In the genomic region with DNA sequence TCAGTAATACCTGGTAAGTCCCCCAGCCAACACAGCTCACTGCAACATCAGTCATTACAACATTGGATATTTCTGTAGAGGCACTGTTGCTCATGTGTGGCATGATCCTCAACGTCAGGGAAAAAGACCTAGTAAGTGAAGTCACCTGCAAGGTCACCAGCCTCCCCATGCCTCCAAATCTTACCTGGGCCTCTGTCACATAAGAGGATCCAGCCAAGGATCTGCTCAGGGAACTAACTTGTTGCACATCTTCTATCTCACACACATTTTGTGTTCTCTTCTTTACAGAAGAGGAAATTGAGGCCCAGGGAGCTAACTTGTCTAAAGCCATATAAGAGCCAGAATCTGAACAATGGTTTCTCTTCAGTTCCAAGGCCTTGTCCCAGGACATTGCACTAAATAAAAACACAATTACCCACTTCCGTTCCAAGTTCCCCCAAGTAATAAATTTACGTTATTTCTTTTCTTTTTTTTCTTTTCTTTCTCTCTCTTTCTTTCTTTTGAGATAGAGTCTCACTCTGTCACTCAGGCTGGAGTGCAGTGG, we compare ENCODE assay signal across 11 cellular contexts. TPM values are rescaled to one million over a fixed set of nuclear protein-coding genes. Genes with fewer than 3 reads are reported as not detected.
DNase-seq lines count a peak whose midpoint lies in the region; ATAC-seq and TF ChIP-seq lines count a peak whose summit lies in the region.
"Had no signal": no experiment of that assay in that cellular context is flagged by ENCODE, and none has a peak within 500 bp of the region (broad histone marks: within the 10 kb centered on the region; RNA-seq: fewer than 3 reads in every experiment).

No MANE protein-coding gene starts in this region.

- no peak overlapping the region for H3K9ac ChIP-seq in MM.1S (ENCODE audit: low read length)

- no peaks in the 10 kb centered on the region for H3K9me2 ChIP-seq in MM.1S (replicated peaks; ENCODE audit: insufficient read depth, low read length)

- no peaks in the 10 kb centered on the region for H3K27me3 ChIP-seq in CD4-positive, CD25-positive, alpha-beta regulatory T cell (ENCODE audit: control insufficient read depth, insufficient read depth, low read length)
- H3K27me3 ChIP-seq in MM.1S (replicated peaks; ENCODE audit: insufficient read depth, low read length): no peaks in the 10 kb centered on the region
- H3K27me3 ChIP-seq in neuron (ENCODE audit: insufficient read depth, low read length): no peaks in the 10 kb centered on the region
- no peaks in the 10 kb centered on the region for H3K27me3 ChIP-seq in effector memory CD4-positive, alpha-beta T cell (replicated peaks; ENCODE audit: control insufficient read depth, insufficient read depth, low read length, poor library complexity, severe bottlenecking)

- no peak for ATAC-seq in CD4-positive, CD25-positive, alpha-beta regulatory T cell (ENCODE audit: low read depth in 2 of 2)

- intact Hi-C loops in dendritic cell treated with granulocyte-macrophage colony-stimulating factor and Interleukin-4, amounts not matched to agents 40 ng/mL and 50 ng/mL, for 4 days (cut with micrococcal nuclease): no loop called here
- intact Hi-C loops in CD14-positive monocyte (cut with micrococcal nuclease): no loop called here

- H3K4me3 Mint-ChIP-seq in CD4-positive, CD25-positive, alpha-beta regulatory T cell: peak overlapping the region; percentile 87 to 97 (median 92)
- no peak overlapping the region for H3K4me3 Mint-ChIP-seq in dendritic cell treated with granulocyte-macrophage colony-stimulating factor and Interleukin-4, amounts not matched to agents 40 ng/mL and 50 ng/mL, for 4 days
- H3K4me3 Mint-ChIP-seq in CD14-positive monocyte: peak overlapping the region in 1 of 2 donors; percentile 9

- H3K36me3 ChIP-seq in CD4-positive, CD25-positive, alpha-beta regulatory T cell (ENCODE audit: control insufficient read depth, insufficient read depth, low read length): no peaks in the 10 kb centered on the region
- no peaks in the 10 kb centered on the region for H3K36me3 ChIP-seq in MM.1S (replicated peaks; ENCODE audit: insufficient read depth, low read length)
- no peaks in the 10 kb centered on the region for H3K36me3 ChIP-seq in neuron (ENCODE audit: insufficient read depth, low read length)
- H3K36me3 ChIP-seq in effector memory CD4-positive, alpha-beta T cell (ENCODE audit: control insufficient read depth, insufficient read depth, low read length): no peaks in the 10 kb centered on the region

- H3K4me2 ChIP-seq in MM.1S (ENCODE audit: low read depth, low read length): peak overlapping the region; percentile 58; the same call in 1 of the 2 replicates

- H3K9me3 Mint-ChIP-seq in CD4-positive, CD25-positive, alpha-beta regulatory T cell: no peaks in the 10 kb centered on the region
- no peaks in the 10 kb centered on the region for H3K9me3 Mint-ChIP-seq in dendritic cell treated with granulocyte-macrophage colony-stimulating factor and Interleukin-4, amounts not matched to agents 40 ng/mL and 50 ng/mL, for 4 days
- peaks cover 0 to 8% (median 0%) of the 10 kb centered on the region in 7 donors for H3K9me3 Mint-ChIP-seq in CD14-positive monocyte

- TF ChIP-seq CTCF in MM.1S (IDR thresholded peaks at IDR 0.05; ENCODE audit: low read length) (no peak), CD14-positive monocyte (IDR thresholded peaks at IDR 0.05) (no peak)

- no peaks in the 10 kb centered on the region for H3F3A ChIP-seq in MM.1S (ENCODE audit: insufficient read depth, low read length)

- H3K4me1 ChIP-seq in CD4-positive, CD25-positive, alpha-beta regulatory T cell (ENCODE audit: control insufficient read depth, insufficient read depth, low read length, poor library complexity, severe bottlenecking): peaks cover 17% of the 10 kb centered on the region
- H3K4me1 ChIP-seq in MM.1S (ENCODE audit: low read length) (no peaks in the 10 kb centered on the region), neuron (ENCODE audit: insufficient read depth, low read length) (peaks cover 5% of the 10 kb centered on the region)
- H3K4me1 ChIP-seq in effector memory CD4-positive, alpha-beta T cell (ENCODE audit: control insufficient read depth, insufficient read depth, low read length, poor library complexity, severe bottlenecking): peaks cover 10% of the 10 kb centered on the region

- no peak overlapping the region for H3K4me3 ChIP-seq in CD4-positive, CD25-positive, alpha-beta regulatory T cell (ENCODE audit: low read depth, low read length)
- H3K4me3 ChIP-seq in MM.1S (ENCODE audit: low read length) (peak overlapping the region; percentile 94; the same call in 1 of the 2 replicates), neuron (ENCODE audit: low read length) (peak overlapping the region; percentile 74)
- H3K4me3 ChIP-seq in effector memory CD4-positive, alpha-beta T cell (ENCODE audit: insufficient read depth, low read depth, low read length, poor library complexity, severe bottlenecking): no peak overlapping the region

- no peak for DNase-seq in CD4-positive, CD25-positive, alpha-beta regulatory T cell
- DNase-seq in MM.1S (no peak), CD14-positive monocyte (ENCODE audit: low spot score) (no peak), NCI-H524 treated with DMSO at 0.1 percent for 48 hours (lab: John Stamatoyannopoulos, UW) (no peak), HCEC 1CT (no peak)
- no peak for DNase-seq in effector memory CD4-positive, alpha-beta T cell
- DNase-seq: NCI-H226 had no signal

- H3K27me3 Mint-ChIP-seq in CD4-positive, CD25-positive, alpha-beta regulatory T cell: no peaks in the 10 kb centered on the region
- no peaks in the 10 kb centered on the region for H3K27me3 Mint-ChIP-seq in dendritic cell treated with granulocyte-macrophage colony-stimulating factor and Interleukin-4, amounts not matched to agents 40 ng/mL and 50 ng/mL, for 4 days
- peaks cover 0 to 2% (median 0%) of the 10 kb centered on the region in 3 donors for H3K27me3 Mint-ChIP-seq in CD14-positive monocyte (ENCODE audit: low read depth in 3 of 3)

- no peak overlapping the region for H2AFZ ChIP-seq in MM.1S (ENCODE audit: low read length)
- H2AFZ ChIP-seq in neuron (ENCODE audit: low read depth, low read length): no peak overlapping the region

- H3K9me3 ChIP-seq in CD4-positive, CD25-positive, alpha-beta regulatory T cell (ENCODE audit: control insufficient read depth in 2 of 2, low read length in 2 of 2): no peaks in the 10 kb centered on the region
- H3K9me3 ChIP-seq in MM.1S (replicated peaks; ENCODE audit: insufficient read depth, low read length) (no peaks in the 10 kb centered on the region), neuron (ENCODE audit: low read length) (no peaks in the 10 kb centered on the region)
- no peaks in the 10 kb centered on the region for H3K9me3 ChIP-seq in effector memory CD4-positive, alpha-beta T cell (ENCODE audit: control insufficient read depth, low read length)

- no peaks in the 10 kb centered on the region for H4K20me1 ChIP-seq in MM.1S (ENCODE audit: insufficient read depth, low read length)

- H3K36me3 Mint-ChIP-seq in CD4-positive, CD25-positive, alpha-beta regulatory T cell: no peaks in the 10 kb centered on the region
- H3K36me3 Mint-ChIP-seq in dendritic cell treated with granulocyte-macrophage colony-stimulating factor and Interleukin-4, amounts not matched to agents 40 ng/mL and 50 ng/mL, for 4 days (ENCODE audit: low read depth): peaks cover 6% of the 10 kb centered on the region
- peaks cover 2 to 8% of the 10 kb centered on the region in 2 donors for H3K36me3 Mint-ChIP-seq in CD14-positive monocyte

- H3K27ac ChIP-seq in CD4-positive, CD25-positive, alpha-beta regulatory T cell (ENCODE audit: insufficient read depth, low read length, poor library complexity, severe bottlenecking): no peak overlapping the region
- H3K27ac ChIP-seq in MM.1S (ENCODE audit: low read length): no peak overlapping the region
- no peak overlapping the region for H3K27ac ChIP-seq in effector memory CD4-positive, alpha-beta T cell (ENCODE audit: insufficient read depth, low read length, poor library complexity, severe bottlenecking)

- peak overlapping the region in 1 of 3 donors; percentile 60 for H3K27ac Mint-ChIP-seq in CD4-positive, CD25-positive, alpha-beta regulatory T cell
- H3K27ac Mint-ChIP-seq in dendritic cell treated with granulocyte-macrophage colony-stimulating factor and Interleukin-4, amounts not matched to agents 40 ng/mL and 50 ng/mL, for 4 days: peak overlapping the region; percentile 69
- no peak overlapping the region for H3K27ac Mint-ChIP-seq in CD14-positive monocyte

- peaks cover 0 to 23% (median 12%) of the 10 kb centered on the region in 4 donors for H3K4me1 Mint-ChIP-seq in CD4-positive, CD25-positive, alpha-beta regulatory T cell
- peaks cover 14% of the 10 kb centered on the region for H3K4me1 Mint-ChIP-seq in dendritic cell treated with granulocyte-macrophage colony-stimulating factor and Interleukin-4, amounts not matched to agents 40 ng/mL and 50 ng/mL, for 4 days (ENCODE audit: low read depth)
- peaks cover 16% of the 10 kb centered on the region for H3K4me1 Mint-ChIP-seq in CD14-positive monocyte

- H3K79me2 ChIP-seq in MM.1S (ENCODE audit: low read length): peaks cover 48% of the 10 kb centered on the region

RNA-seq across cellular contexts. Expression of gene SHMT1, which starts 1.4 kb away (rescaled TPM):
- 19.0 TPM for total RNA-seq in CD4-positive, CD25-positive, alpha-beta regulatory T cell
- polyA plus RNA-seq in CD4-positive, CD25-positive, alpha-beta regulatory T cell: 10 to 100 TPM; 31.5 to 44.7 (median 35.9) TPM
- polyA plus RNA-seq in CD14-positive monocyte: 10 to 100 TPM; 16.6 to 17.9 TPM

RNA-seq across cellular contexts. Expression of gene EVPLL, which starts 15.7 kb away (rescaled TPM):
- total RNA-seq in CD4-positive, CD25-positive, alpha-beta regulatory T cell: not detected
- polyA plus RNA-seq in CD4-positive, CD25-positive, alpha-beta regulatory T cell: under 1 TPM in 1 of 4 donors, not detected in 3; 0.25 TPM
- not detected for polyA plus RNA-seq in CD14-positive monocyte
- total RNA-seq: activated CD8-positive, alpha-beta memory T cell treated with anti-CD3 and anti-CD28 coated beads for 36 hours; frontal cortex had no signal

RNA-seq across cellular contexts. Expression of gene SMCR8, which starts 46.8 kb away (rescaled TPM):
- 48.3 TPM for total RNA-seq in CD4-positive, CD25-positive, alpha-beta regulatory T cell
- polyA plus RNA-seq in CD4-positive, CD25-positive, alpha-beta regulatory T cell: 1 to 10 TPM; 3.5 to 6.3 (median 5.2) TPM
- 1 to 10 TPM; 2.4 to 5.3 TPM for polyA plus RNA-seq in CD14-positive monocyte

RNA-seq across cellular contexts. Expression of gene TOP3A, which starts 47.1 kb away (rescaled TPM):
- 50.4 TPM for total RNA-seq in CD4-positive, CD25-positive, alpha-beta regulatory T cell
- polyA plus RNA-seq in CD4-positive, CD25-positive, alpha-beta regulatory T cell: 10 to 100 TPM; 17.0 to 19.7 (median 18.4) TPM
- 10 to 100 TPM; 15.2 to 22.3 TPM for polyA plus RNA-seq in CD14-positive monocyte

Comparison
In these comparisons a context has a peak if more than half of its experiments do, and no peak if none do; other contexts are left out.
1. H3K4me3 ChIP-seq: peak in MM.1S (single experiment) and neuron (single experiment); none in CD4-positive, CD25-positive, alpha-beta regulatory T cell (single experiment) and effector memory CD4-positive, alpha-beta T cell (single experiment).